15 cellular contexts compared by ENCODE assay signal in the genomic region with DNA sequence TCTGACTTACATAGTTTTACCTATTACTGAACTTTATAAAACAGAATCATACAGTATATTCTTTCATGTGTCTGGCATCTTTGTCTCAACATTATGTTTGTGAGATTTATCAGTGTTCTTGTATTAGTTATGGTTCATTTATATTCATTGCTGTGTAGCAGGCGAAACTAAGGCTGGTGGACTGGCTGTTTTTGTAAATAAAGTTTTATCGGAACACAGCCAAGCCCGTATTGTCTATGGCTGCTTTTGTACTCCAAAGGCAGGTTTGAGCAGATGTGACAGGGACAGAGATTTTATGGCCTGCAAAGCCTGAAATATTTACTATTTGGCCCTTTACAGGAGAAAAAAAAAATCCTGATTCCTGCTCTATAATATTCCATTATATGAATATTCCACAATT.
DNase-seq lines count a peak whose midpoint lies in the region; ATAC-seq, FAIRE-seq and TF ChIP-seq lines count a peak whose summit lies in the region.
"Had no signal": no experiment of that assay in that cellular context is flagged by ENCODE, and none has a peak within 500 bp of the region (broad histone marks: within the 10 kb centered on the region; RNA-seq: fewer than 3 reads in every experiment).

No MANE protein-coding gene starts in this region.

- FAIRE-seq in HTR-8/SVneo (lab: Jason Lieb, UNC) (peak; percentile 60), D721Med (lab: Jason Lieb, UNC) (no peak)
- FAIRE-seq: G401.6, GM12892, GM18507 had no signal

- no peak overlapping the region for H3K27ac ChIP-seq in caudate nucleus (ENCODE audit: low read depth, low read length)
- H3K27ac ChIP-seq: GM23248 had no signal

- DNase-seq in HTR-8/SVneo (ENCODE audit: insufficient read length, low spot score) (no peak), endothelial cell (ENCODE audit: low spot score) (no peak), D721Med (ENCODE audit: insufficient read length, low spot score) (no peak), caudate nucleus (lab: John Stamatoyannopoulos, UW) (no peak)
- no peak for DNase-seq in activated T-helper 1 cell treated with anti-CD3 and anti-CD28 coated beads, Interleukin-12 subunit alpha, Interleukin-12 subunit beta, Interleukin-2, Interleukin-4 antibody, amounts not matched to agents 30 ng/mL and 10 ng/mL and 1 ng/mL, durations not matched to agents 14 hours and 24 hours and 36 hours (ENCODE audit: low spot score)
- DNase-seq: BE2C; C1 segment of cervical spinal cord; CD4-positive, CD25-positive, alpha-beta regulatory T cell; CD8-positive, alpha-beta memory T cell; COR-L47; GM23248 had no signal

- TF ChIP-seq CTCF in endothelial cell (IDR thresholded peaks at IDR 0.05; ENCODE audit: unreplicated experiment) (no peak), D721Med (IDR thresholded peaks at IDR 0.05; ENCODE audit: insufficient read depth, missing control alignments) (no peak)

- peaks cover 26% of the 10 kb centered on the region for H3K4me1 Mint-ChIP-seq in activated T-helper 1 cell treated with anti-CD3 and anti-CD28 coated beads, Interleukin-12 subunit alpha, Interleukin-12 subunit beta, Interleukin-2, Interleukin-4 antibody, amounts not matched to agents 30 ng/mL and 10 ng/mL and 1 ng/mL, durations not matched to agents 14 hours and 24 hours and 36 hours (ENCODE audit: low read depth)
- H3K4me1 Mint-ChIP-seq in endothelial cell (ENCODE audit: unreplicated experiment): peaks cover 9% of the 10 kb centered on the region
- peaks cover 39% of the 10 kb centered on the region for H3K4me1 Mint-ChIP-seq in stimulated activated memory B cell treated with anti-CD40 and anti-IgM and Interleukin-4, amounts not matched to agents 10 μg/mL and 1 μg/mL and 100 μg/mL, for 72 hours

- peak overlapping the region; percentile 15 for H3K27ac Mint-ChIP-seq in activated T-helper 1 cell treated with anti-CD3 and anti-CD28 coated beads, Interleukin-12 subunit alpha, Interleukin-12 subunit beta, Interleukin-2, Interleukin-4 antibody, amounts not matched to agents 30 ng/mL and 10 ng/mL and 1 ng/mL, durations not matched to agents 14 hours and 24 hours and 36 hours
- no peak overlapping the region for H3K27ac Mint-ChIP-seq in endothelial cell (ENCODE audit: unreplicated experiment)
- peak overlapping the region; percentile 43 for H3K27ac Mint-ChIP-seq in stimulated activated memory B cell treated with anti-CD40 and anti-IgM and Interleukin-4, amounts not matched to agents 10 μg/mL and 1 μg/mL and 100 μg/mL, for 72 hours
- H3K27ac Mint-ChIP-seq: CD4-positive, CD25-positive, alpha-beta regulatory T cell; CD8-positive, alpha-beta memory T cell had no signal

- intact Hi-C loops in activated T-helper 1 cell treated with anti-CD3 and anti-CD28 coated beads, Interleukin-12 subunit alpha, Interleukin-12 subunit beta, Interleukin-2, Interleukin-4 antibody, amounts not matched to agents 30 ng/mL and 10 ng/mL and 1 ng/mL, durations not matched to agents 14 hours and 24 hours and 36 hours (cut with micrococcal nuclease): no loop called here

- no peaks in the 10 kb centered on the region for H3K27me3 Mint-ChIP-seq in activated T-helper 1 cell treated with anti-CD3 and anti-CD28 coated beads, Interleukin-12 subunit alpha, Interleukin-12 subunit beta, Interleukin-2, Interleukin-4 antibody, amounts not matched to agents 30 ng/mL and 10 ng/mL and 1 ng/mL, durations not matched to agents 14 hours and 24 hours and 36 hours (ENCODE audit: insufficient read depth)
- H3K27me3 Mint-ChIP-seq in endothelial cell (ENCODE audit: unreplicated experiment): peaks cover 2% of the 10 kb centered on the region
- no peaks in the 10 kb centered on the region for H3K27me3 Mint-ChIP-seq in stimulated activated memory B cell treated with anti-CD40 and anti-IgM and Interleukin-4, amounts not matched to agents 10 μg/mL and 1 μg/mL and 100 μg/mL, for 72 hours
- H3K27me3 Mint-ChIP-seq: CD4-positive, CD25-positive, alpha-beta regulatory T cell; CD8-positive, alpha-beta memory T cell had no signal

- ATAC-seq in stimulated activated memory B cell treated with anti-CD40 and anti-IgM and Interleukin-4, amounts not matched to agents 10 μg/mL and 1 μg/mL and 100 μg/mL, for 72 hours: no peak

- H3K4me3 Mint-ChIP-seq in activated T-helper 1 cell treated with anti-CD3 and anti-CD28 coated beads, Interleukin-12 subunit alpha, Interleukin-12 subunit beta, Interleukin-2, Interleukin-4 antibody, amounts not matched to agents 30 ng/mL and 10 ng/mL and 1 ng/mL, durations not matched to agents 14 hours and 24 hours and 36 hours: no peak overlapping the region
- H3K4me3 Mint-ChIP-seq in endothelial cell (ENCODE audit: unreplicated experiment): peak overlapping the region; percentile 33
- H3K4me3 Mint-ChIP-seq in stimulated activated memory B cell treated with anti-CD40 and anti-IgM and Interleukin-4, amounts not matched to agents 10 μg/mL and 1 μg/mL and 100 μg/mL, for 72 hours: no peak overlapping the region
- H3K4me3 Mint-ChIP-seq: CD4-positive, CD25-positive, alpha-beta regulatory T cell; CD8-positive, alpha-beta memory T cell had no signal

- peaks cover 25% of the 10 kb centered on the region for H3K36me3 Mint-ChIP-seq in activated T-helper 1 cell treated with anti-CD3 and anti-CD28 coated beads, Interleukin-12 subunit alpha, Interleukin-12 subunit beta, Interleukin-2, Interleukin-4 antibody, amounts not matched to agents 30 ng/mL and 10 ng/mL and 1 ng/mL, durations not matched to agents 14 hours and 24 hours and 36 hours (ENCODE audit: low read depth)
- no peaks in the 10 kb centered on the region for H3K36me3 Mint-ChIP-seq in endothelial cell (ENCODE audit: low read depth, unreplicated experiment)
- H3K36me3 Mint-ChIP-seq in stimulated activated memory B cell treated with anti-CD40 and anti-IgM and Interleukin-4, amounts not matched to agents 10 μg/mL and 1 μg/mL and 100 μg/mL, for 72 hours: peaks cover 64% of the 10 kb centered on the region

- H3K9me3 Mint-ChIP-seq in activated T-helper 1 cell treated with anti-CD3 and anti-CD28 coated beads, Interleukin-12 subunit alpha, Interleukin-12 subunit beta, Interleukin-2, Interleukin-4 antibody, amounts not matched to agents 30 ng/mL and 10 ng/mL and 1 ng/mL, durations not matched to agents 14 hours and 24 hours and 36 hours: no peaks in the 10 kb centered on the region
- H3K9me3 Mint-ChIP-seq in endothelial cell (ENCODE audit: unreplicated experiment): no peaks in the 10 kb centered on the region
- no peaks in the 10 kb centered on the region for H3K9me3 Mint-ChIP-seq in stimulated activated memory B cell treated with anti-CD40 and anti-IgM and Interleukin-4, amounts not matched to agents 10 μg/mL and 1 μg/mL and 100 μg/mL, for 72 hours
- H3K9me3 Mint-ChIP-seq: CD4-positive, CD25-positive, alpha-beta regulatory T cell; CD8-positive, alpha-beta memory T cell had no signal
